Comparison of ENCODE assay signal across 23 cellular contexts in genomic region chr11:21634491-21634890, GRCh38.
DNase-seq lines count a peak whose midpoint lies in the region; ATAC-seq and TF ChIP-seq lines count a peak whose summit lies in the region.
"Had no signal": no experiment of that assay in that cellular context is flagged by ENCODE, and none has a peak within 500 bp of the region (broad histone marks: within the 10 kb centered on the region; RNA-seq: fewer than 3 reads in every experiment).

No MANE protein-coding gene starts in this region.

- peaks cover 55% of the 10 kb centered on the region for H3K4me1 ChIP-seq in Karpas-422 (ENCODE audit: low read length)
- H3K4me1 ChIP-seq: A549, HAP-1 had no signal

- peak; percentile 2 for DNase-seq in NCI-H82 (lab: John Stamatoyannopoulos, UW)
- no peak for DNase-seq in NCI-H82 treated with DMSO at 0.1 percent for 48 hours (lab: John Stamatoyannopoulos, UW; ENCODE audit: unreplicated experiment)
- peak; percentile 55 for DNase-seq in Karpas-422
- DNase-seq in SK-N-DZ (ENCODE audit: low spot score), result peak; percentile 88
- DNase-seq: 8988T; ACHN; AML-193; C1 segment of cervical spinal cord; Calu3; CD4-positive, alpha-beta memory T cell; COR-L47; DMS79; EL; GDM1; GOT3; HFFc6 had no signal

- ATAC-seq in SK-N-SH treated with all-trans-retinoic acid at 6 μM for 48 hours (no peak), GM19455 (IDR thresholded peaks at IDR 0.05; ENCODE audit: unreplicated experiment) (no peak), HG03175 (IDR thresholded peaks at IDR 0.05; ENCODE audit: unreplicated experiment) (no peak), GM18870 (IDR thresholded peaks at IDR 0.05; ENCODE audit: unreplicated experiment) (no peak)
- ATAC-seq: A549 had no signal

- peak overlapping the region; percentile 36; the same call in 1 of the 2 replicates for H3K27ac ChIP-seq in Karpas-422 (ENCODE audit: low read length)
- H3K27ac ChIP-seq: A549 had no signal

- no peaks in the 10 kb centered on the region for H4K20me1 ChIP-seq in Karpas-422 (ENCODE audit: insufficient read depth, low read depth, low read length)

- H3K9me3 ChIP-seq in Karpas-422 (ENCODE audit: low read length), result no peaks in the 10 kb centered on the region
- H3K9me3 ChIP-seq: A549, HAP-1 had no signal

- H3K4me3 ChIP-seq in Karpas-422 (ENCODE audit: low read length), result no peak overlapping the region
- H3K4me3 ChIP-seq: A549, GM12878, HAP-1 had no signal

- H3K9ac ChIP-seq in Karpas-422 (ENCODE audit: low read length), result no peak overlapping the region

- peak overlapping the region; percentile 79 for H2AFZ ChIP-seq in Karpas-422 (ENCODE audit: low read length)

- peak overlapping the region; percentile 10 for H3K4me2 ChIP-seq in Karpas-422 (ENCODE audit: low read depth, low read length, poor library complexity, severe bottlenecking)
- H3K4me2 ChIP-seq: A549 had no signal

- H3K79me2 ChIP-seq in Karpas-422 (ENCODE audit: low read length), result no peaks in the 10 kb centered on the region

- no peaks in the 10 kb centered on the region; the same call in 1 of the 2 replicates for H3K36me3 ChIP-seq in Karpas-422 (ENCODE audit: insufficient read depth, low read length)
- H3K36me3 ChIP-seq: HAP-1 had no signal

- H3K27me3 ChIP-seq in Karpas-422 (ENCODE audit: low read length), result no peaks in the 10 kb centered on the region

- no peaks in the 10 kb centered on the region for H3K9me2 ChIP-seq in Karpas-422 (replicated peaks; ENCODE audit: insufficient read depth, low read length)

TF ChIP-seq in SK-N-SH treated with all-trans-retinoic acid at 6 μM for 48 hours, 23 proteins besides CTCF, POLR2A, EP300 and RAD21:
- TF ChIP-seq TCF4 (CRISPR knock-in tag; IDR thresholded peaks at IDR 0.05; ENCODE audit: borderline replicate concordance), result peak; percentile 97
- peak; percentile 74 for TF ChIP-seq TSHZ2 (CRISPR knock-in tag; IDR thresholded peaks at IDR 0.05)
- no peak for TF ChIP-seq ZC3H10 (CRISPR knock-in tag; IDR thresholded peaks at IDR 0.05)
- no peak for TF ChIP-seq CSDC2 (CRISPR knock-in tag; IDR thresholded peaks at IDR 0.05)
